27 cellular contexts compared by ENCODE assay signal in the genomic region with DNA sequence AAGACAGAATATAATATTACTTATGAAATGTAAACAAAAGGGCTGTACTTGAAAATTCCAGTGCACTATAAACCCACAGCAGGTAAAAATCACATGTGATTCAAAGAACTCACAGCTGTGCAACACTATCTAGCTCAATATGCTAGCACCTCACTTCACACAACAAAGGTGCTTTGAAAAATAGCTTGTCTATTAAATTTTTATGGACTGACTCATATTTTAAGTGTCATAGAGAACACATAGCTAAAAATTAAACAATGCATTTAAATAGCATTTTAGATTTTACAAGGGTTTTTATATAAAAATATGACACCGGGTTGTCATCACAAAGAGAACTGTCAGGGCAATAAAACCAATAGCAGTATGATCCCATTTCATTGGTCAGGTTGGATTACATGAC.
"Had no signal": no experiment of that assay in that cellular context is flagged by ENCODE, and none has a peak within 500 bp of the region (broad histone marks: within the 10 kb centered on the region; RNA-seq: fewer than 3 reads in every experiment).

No MANE protein-coding gene starts in this region.

- H3K9me3 ChIP-seq: gastroesophageal sphincter, heart right ventricle, lower lobe of right lung, ovary, psoas muscle, sigmoid colon, stomach, thyroid gland had no signal

- H3K4me1 ChIP-seq: gastroesophageal sphincter, heart right ventricle, lower lobe of right lung, psoas muscle, sigmoid colon, stomach, thyroid gland had no signal

- H3K36me3 Mint-ChIP-seq: memory B cell; natural killer cell; stimulated activated effector memory CD8-positive, alpha-beta T cell treated with anti-CD3 and anti-CD28 coated beads, Interleukin-12 subunit alpha, Interleukin-12 subunit beta, amount 100 ng/mL, for 72 hours had no signal

- H3K4me3 ChIP-seq: gastroesophageal sphincter, heart right ventricle, lower lobe of right lung, ovary, psoas muscle, sigmoid colon, stomach, thyroid gland had no signal

- DNase-seq: effector CD8-positive, alpha-beta T cell; endodermal cell; foreskin fibroblast; heart right ventricle; hippocampal formation; left colon; left ventricle myocardium superior; lower lobe of right lung; natural killer cell; occipital lobe; ovary; posterior cingulate gyrus; psoas muscle; right cardiac atrium; sigmoid colon; stimulated activated CD4-positive, alpha-beta T cell treated with anti-CD3 and anti-CD28 coated beads, Interleukin-2, amount 100 ng/mL, for 24 hours; stimulated activated CD4-positive, alpha-beta T cell treated with anti-CD3 and anti-CD28 coated beads, Interleukin-4, amount 100 ng/mL, for 24 hours; stimulated activated naive CD4-positive, alpha-beta T cell treated with Interleukin-2 at 50 U/mL for 16 hours; stomach; thyroid gland; trophoblast cell had no signal

- H3K4me1 Mint-ChIP-seq: memory B cell; natural killer cell; stimulated activated effector memory CD8-positive, alpha-beta T cell treated with anti-CD3 and anti-CD28 coated beads, Interleukin-12 subunit alpha, Interleukin-12 subunit beta, amount 100 ng/mL, for 72 hours had no signal

- H3K27me3 ChIP-seq: gastroesophageal sphincter, heart right ventricle, ovary, sigmoid colon, stomach, thyroid gland had no signal

- H3K27me3 Mint-ChIP-seq: dendritic cell treated with granulocyte-macrophage colony-stimulating factor and Interleukin-4, amounts not matched to agents 40 ng/mL and 50 ng/mL, for 4 days; memory B cell had no signal

- H3K9me3 Mint-ChIP-seq: dendritic cell treated with granulocyte-macrophage colony-stimulating factor and Interleukin-4, amounts not matched to agents 40 ng/mL and 50 ng/mL, for 4 days; endodermal cell; memory B cell had no signal

- H3K27ac ChIP-seq: epithelial cell of prostate, gastroesophageal sphincter, heart right ventricle, lower lobe of right lung, ovary, psoas muscle, sigmoid colon, stomach, thyroid gland had no signal

- H3K27ac Mint-ChIP-seq: dendritic cell treated with granulocyte-macrophage colony-stimulating factor and Interleukin-4, amounts not matched to agents 40 ng/mL and 50 ng/mL, for 4 days; endodermal cell; memory B cell; natural killer cell; stimulated activated effector memory CD8-positive, alpha-beta T cell treated with anti-CD3 and anti-CD28 coated beads, Interleukin-12 subunit alpha, Interleukin-12 subunit beta, amount 100 ng/mL, for 72 hours had no signal

- H3K4me3 Mint-ChIP-seq: dendritic cell treated with granulocyte-macrophage colony-stimulating factor and Interleukin-4, amounts not matched to agents 40 ng/mL and 50 ng/mL, for 4 days; endodermal cell; memory B cell; natural killer cell; stimulated activated effector memory CD8-positive, alpha-beta T cell treated with anti-CD3 and anti-CD28 coated beads, Interleukin-12 subunit alpha, Interleukin-12 subunit beta, amount 100 ng/mL, for 72 hours had no signal

- H3K36me3 ChIP-seq: gastroesophageal sphincter, heart right ventricle, lower lobe of right lung, ovary, sigmoid colon, stomach, thyroid gland had no signal

- ATAC-seq: esophagus mucosa; gastroesophageal sphincter; heart right ventricle; left colon; left ventricle myocardium superior; lower lobe of right lung; natural killer cell; psoas muscle; right cardiac atrium; stimulated activated effector memory CD8-positive, alpha-beta T cell treated with anti-CD3 and anti-CD28 coated beads, Interleukin-12 subunit alpha, Interleukin-12 subunit beta, amount 100 ng/mL, for 72 hours had no signal
